16 cellular contexts compared by ENCODE assay signal in genomic region chr4:158015241-158015640, GRCh38.
A peak's percentile ranks its signal among the peaks of the same experiment; 100 is the strongest.
DNase-seq lines count a peak whose midpoint lies in the region; ATAC-seq and TF ChIP-seq lines count a peak whose summit lies in the region.
"Had no signal": no experiment of that assay in that cellular context is flagged by ENCODE, and none has a peak within 500 bp of the region (broad histone marks: within the 10 kb centered on the region; RNA-seq: fewer than 3 reads in every experiment).

No MANE protein-coding gene starts in this region.

- H3K9ac ChIP-seq in mammary epithelial cell (ENCODE audit: insufficient read depth, low read length), result no peak overlapping the region

- no peaks in the 10 kb centered on the region for H3K27me3 Mint-ChIP-seq in MCF 10A (ENCODE audit: insufficient read depth, unreplicated experiment)
- H3K27me3 Mint-ChIP-seq: naive thymus-derived CD8-positive, alpha-beta T cell had no signal

- no peaks in the 10 kb centered on the region for H4K20me1 ChIP-seq in mammary epithelial cell (ENCODE audit: insufficient read depth, low read length)

- H3K79me2 ChIP-seq in mammary epithelial cell (ENCODE audit: insufficient read depth, low read length), result no peaks in the 10 kb centered on the region

- no peaks in the 10 kb centered on the region for H3K9me3 Mint-ChIP-seq in MCF 10A (ENCODE audit: unreplicated experiment)
- H3K9me3 Mint-ChIP-seq: activated T-helper 17 cell treated with anti-CD3 and anti-CD28 coated beads, Interleukin-2, amount 50 U/mL, for 72 hours; naive thymus-derived CD8-positive, alpha-beta T cell had no signal

- peaks cover 34% of the 10 kb centered on the region for H3K4me1 ChIP-seq in mammary epithelial cell (ENCODE audit: insufficient read depth, low read length)
- no peaks in the 10 kb centered on the region for H3K4me1 ChIP-seq in right cardiac atrium (ENCODE audit: control insufficient read depth, insufficient read depth, low read length)
- peaks cover 23% of the 10 kb centered on the region for H3K4me1 ChIP-seq in left ventricle myocardium inferior

- dilution Hi-C loops in mammary epithelial cell (cut with HindIII; ENCODE audit: low sequenced_read_pairs), result no loop called here

- DNase-seq in mammary epithelial cell (peak; percentile 61), MCF 10A (ENCODE audit: unreplicated experiment) (no peak), astrocyte of the hippocampus (ENCODE audit: low read depth, low spot score) (peak; percentile 56), iris pigment epithelial cell (ENCODE audit: low read depth) (peak; percentile 81), right cardiac atrium (no peak), left ventricle myocardium inferior (no peak)
- DNase-seq: body of pancreas; immature natural killer cell; MG63; naive thymus-derived CD8-positive, alpha-beta T cell; NCI-H345; T-helper 17 cell had no signal

- H3K36me3 ChIP-seq in mammary epithelial cell (ENCODE audit: insufficient read depth, low read length) (no peaks in the 10 kb centered on the region), left ventricle myocardium inferior (no peaks in the 10 kb centered on the region)
- H3K36me3 ChIP-seq: MG63 had no signal

- ATAC-seq in GM18502 (IDR thresholded peaks at IDR 0.05; ENCODE audit: poor library complexity, unreplicated experiment) (no peak), GM18517 (IDR thresholded peaks at IDR 0.05; ENCODE audit: unreplicated experiment) (no peak), right cardiac atrium (no peak)
- ATAC-seq: activated T-helper 17 cell treated with anti-CD3 and anti-CD28 coated beads, Interleukin-2, amount 50 U/mL, for 72 hours; body of pancreas; naive thymus-derived CD8-positive, alpha-beta T cell; Panc1; T-helper 17 cell had no signal

- no peak overlapping the region for H3K4me3 Mint-ChIP-seq in MCF 10A (ENCODE audit: unreplicated experiment)
- H3K4me3 Mint-ChIP-seq: activated T-helper 17 cell treated with anti-CD3 and anti-CD28 coated beads, Interleukin-2, amount 50 U/mL, for 72 hours; immature natural killer cell; naive thymus-derived CD8-positive, alpha-beta T cell; T-helper 17 cell had no signal

- no peak overlapping the region for H2AFZ ChIP-seq in mammary epithelial cell (ENCODE audit: low read depth, low read length)

- no peak overlapping the region for H3K27ac Mint-ChIP-seq in MCF 10A (ENCODE audit: low read depth, unreplicated experiment)
- H3K27ac Mint-ChIP-seq: activated T-helper 17 cell treated with anti-CD3 and anti-CD28 coated beads, Interleukin-2, amount 50 U/mL, for 72 hours; immature natural killer cell; naive thymus-derived CD8-positive, alpha-beta T cell; T-helper 17 cell had no signal

- CTCF ChIA-PET in mammary epithelial cell (lab: Charles Lee; ENCODE audit: low non-redundant PET), result no interaction called here
- CTCF ChIA-PET in MCF 10A (lab: Yijun Ruan, JAX), result interaction anchor here (2.6 kb wide), 1 partner anchor 157 kb away, joined by 10 read pairs; no protein-coding TSS in a partner anchor

- H3K4me3 ChIP-seq in mammary epithelial cell (replicated peaks in 1 of 3; ENCODE audit: insufficient read depth in 1 of 3, low read depth in 2 of 3, low read length in 3 of 3), result no peak overlapping the region
- H3K4me3 ChIP-seq in right cardiac atrium (ENCODE audit: low read length), result no peak overlapping the region
- H3K4me3 ChIP-seq in left ventricle myocardium inferior, result no peak overlapping the region
- H3K4me3 ChIP-seq: body of pancreas, MG63 had no signal

- BruUV-seq in mammary epithelial cell (replicated peaks; lab: Mats Ljungman, UMichigan), result no TSS peak
- no TSS peak for BruUV-seq in MCF 10A (replicated peaks; lab: Mats Ljungman, UMichigan)

- H3K27ac ChIP-seq in mammary epithelial cell (ENCODE audit: insufficient read depth, low read depth, low read length) (peak overlapping the region; percentile 17), right cardiac atrium (ENCODE audit: low read length) (no peak overlapping the region), left ventricle myocardium inferior (replicated peaks) (no peak overlapping the region)
- H3K27ac ChIP-seq: body of pancreas had no signal

- WGBS in mammary epithelial cell (ENCODE audit: low coverage, missing lambda C conversion rate), result 51% methylated on average over 3 of the region's 3 CpGs
- 55% methylated on average over 3 of the region's 3 CpGs for WGBS in right cardiac atrium

- in situ Hi-C loops in mammary epithelial cell (cut with MboI; ENCODE audit: low sequenced_read_pairs in 2 of 2), result no loop called here

- intact Hi-C loops in mammary epithelial cell (cut with micrococcal nuclease), result loop anchor here (10.0 kb wide), 1 partner anchor 80 kb away; no protein-coding TSS in a partner anchor
- intact Hi-C loops in MCF 10A (cut with micrococcal nuclease), result no loop called here
- intact Hi-C loops in right cardiac atrium (cut with DNase I), result no loop called here
- intact Hi-C loops in left ventricle myocardium inferior (cut with micrococcal nuclease), result no loop called here

- H3K9me3 ChIP-seq in mammary epithelial cell (replicated peaks; ENCODE audit: insufficient read depth, low read length), result no peaks in the 10 kb centered on the region
- H3K9me3 ChIP-seq in right cardiac atrium (ENCODE audit: control insufficient read depth, low read length), result no peaks in the 10 kb centered on the region
- H3K9me3 ChIP-seq in left ventricle myocardium inferior (replicated peaks), result no peaks in the 10 kb centered on the region
- H3K9me3 ChIP-seq: body of pancreas had no signal

- peaks cover 18% of the 10 kb centered on the region for H3K4me1 Mint-ChIP-seq in MCF 10A (ENCODE audit: insufficient read depth, unreplicated experiment)
- H3K4me1 Mint-ChIP-seq: activated T-helper 17 cell treated with anti-CD3 and anti-CD28 coated beads, Interleukin-2, amount 50 U/mL, for 72 hours; immature natural killer cell; naive thymus-derived CD8-positive, alpha-beta T cell had no signal

- H3K36me3 Mint-ChIP-seq in MCF 10A (ENCODE audit: insufficient read depth, unreplicated experiment), result no peaks in the 10 kb centered on the region
- H3K36me3 Mint-ChIP-seq: immature natural killer cell; naive thymus-derived CD8-positive, alpha-beta T cell had no signal

- TF ChIP-seq CTCF in mammary epithelial cell (conservative IDR thresholded peaks at IDR 0.05 in 1 of 2, IDR thresholded peaks at IDR 0.05 in 1 of 2; ENCODE audit: extremely low read depth in 1 of 2, insufficient read depth in 1 of 2, low read depth in 1 of 2, low read length in 2 of 2) (no peak), MCF 10A (IDR thresholded peaks at IDR 0.05; ENCODE audit: unreplicated experiment) (no peak), left ventricle myocardium inferior (IDR thresholded peaks at IDR 0.05; ENCODE audit: borderline replicate concordance) (no peak)

- POLR2A ChIA-PET in MCF 10A (lab: Yijun Ruan, JAX), result interaction anchor here (0.7 to 1.2 kb wide), 2 partner anchors 41 to 149 kb away, joined by 3 to 5 read pairs; no protein-coding TSS in a partner anchor

- H3K4me2 ChIP-seq in mammary epithelial cell (ENCODE audit: insufficient read depth, low read depth, low read length), result peak overlapping the region; percentile 25

- H3K27me3 ChIP-seq in mammary epithelial cell (ENCODE audit: insufficient read depth, low read length), result no peaks in the 10 kb centered on the region
- no peaks in the 10 kb centered on the region for H3K27me3 ChIP-seq in right cardiac atrium (ENCODE audit: control insufficient read depth, insufficient read depth)
- H3K27me3 ChIP-seq in left ventricle myocardium inferior (ENCODE audit: low read depth), result no peaks in the 10 kb centered on the region
- H3K27me3 ChIP-seq: body of pancreas, MG63 had no signal

Comparison
In these comparisons a context has a peak if more than half of its experiments do, and no peak if none do; other contexts are left out.
1. DNase-seq: peak in mammary epithelial cell (single experiment), astrocyte of the hippocampus (single experiment) and iris pigment epithelial cell (single experiment); none in MCF 10A (single experiment), right cardiac atrium (0 of 3) and left ventricle myocardium inferior (single experiment).